18 cellular contexts compared by ENCODE assay signal in the genomic region with DNA sequence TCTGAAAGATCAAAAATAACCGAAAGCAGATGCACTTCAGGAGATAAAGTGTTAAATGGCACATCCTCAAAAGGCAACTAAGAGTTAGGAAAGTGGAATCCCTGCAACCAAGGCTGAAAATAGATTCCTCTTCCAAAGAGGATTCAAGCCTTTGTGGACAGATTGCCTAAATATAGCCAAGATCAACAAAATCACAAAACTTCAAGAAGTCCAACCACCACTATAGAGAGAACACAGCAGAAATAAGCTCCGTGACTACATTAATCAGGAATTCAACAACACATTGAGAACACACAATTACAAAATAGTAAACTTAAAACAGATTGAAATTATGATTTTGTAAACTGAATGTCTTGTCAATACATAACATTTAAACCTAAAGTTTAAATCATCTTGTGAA.
"Had no signal": no experiment of that assay in that cellular context is flagged by ENCODE, and none has a peak within 500 bp of the region (broad histone marks: within the 10 kb centered on the region; RNA-seq: fewer than 3 reads in every experiment).

No MANE protein-coding gene starts in this region.

- H3K27ac ChIP-seq: left ventricle myocardium inferior, neural progenitor cell, SK-N-MC, stomach had no signal

- DNase-seq: activated CD4-positive, alpha-beta memory T cell treated with anti-CD3 and anti-CD28 coated beads, Interleukin-2, amount 10 ng/mL, durations not matched to agents 7 days and 5 days; activated CD8-positive, alpha-beta memory T cell treated with anti-CD3 and anti-CD28 coated beads, Interleukin-2, amount 10 ng/mL, durations not matched to agents 7 days and 5 days; activated naive CD4-positive, alpha-beta T cell treated with Interleukin-2 at 50 U/mL for 16 hours; activated T-cell treated with anti-CD3 and anti-CD28 coated beads, Interleukin-2, amount 50 U/mL, for 1 hour; anterior cingulate cortex; cerebellar nuclear complex; effector CD8-positive, alpha-beta T cell; immature natural killer cell; kidney glomerular epithelial cell; left ventricle myocardium inferior; naive thymus-derived CD4-positive, alpha-beta T cell; small intestine; stimulated activated CD4-positive, alpha-beta T cell treated with anti-CD3 and anti-CD28 coated beads, Interleukin-15, amount 100 ng/mL, for 24 hours; stimulated activated CD4-positive, alpha-beta T cell treated with anti-CD3 and anti-CD28 coated beads, Interleukin-4, amount 100 ng/mL, for 24 hours; stomach had no signal

- H3K4me3 ChIP-seq: left ventricle myocardium inferior, neural progenitor cell, SK-N-MC, stomach had no signal

- H3K9me3 ChIP-seq: left ventricle myocardium inferior, stomach had no signal

- H3K27me3 ChIP-seq: neural progenitor cell had no signal

- H3K36me3 ChIP-seq: left ventricle myocardium inferior, neural progenitor cell, stomach had no signal

- H3K4me1 ChIP-seq: left ventricle myocardium inferior had no signal

- ATAC-seq: activated CD8-positive, alpha-beta memory T cell treated with anti-CD3 and anti-CD28 coated beads, Interleukin-2, amount 10 ng/mL, durations not matched to agents 7 days and 5 days; activated T-helper 17 cell treated with anti-CD3 and anti-CD28 coated beads, Interleukin-2, amount 50 U/mL, for 72 hours; naive thymus-derived CD4-positive, alpha-beta T cell had no signal
